11 cellular contexts compared by ENCODE assay signal in genomic region chr4:148116264-148116663, GRCh38.
DNase-seq lines count a peak whose midpoint lies in the region; ATAC-seq and TF ChIP-seq lines count a peak whose summit lies in the region.
"Had no signal": no experiment of that assay in that cellular context is flagged by ENCODE, and none has a peak within 500 bp of the region (broad histone marks: within the 10 kb centered on the region; RNA-seq: fewer than 3 reads in every experiment).

No MANE protein-coding gene starts in this region.

- H3K27ac Mint-ChIP-seq in CD4-positive, alpha-beta T cell = peak overlapping the region; percentile 53

- intact Hi-C loops in CD4-positive, alpha-beta T cell (cut with DNase I, micrococcal nuclease) = no loop called here
- intact Hi-C loops in aorta (cut with DNase I) = no loop called here
- intact Hi-C loops in ascending aorta (cut with DNase I) = no loop called here

- H3K36me3 ChIP-seq in aorta (ENCODE audit: control insufficient read depth in 1 of 2, insufficient read depth in 2 of 2, low read length in 1 of 2) = peaks cover 11 to 12% of the 10 kb centered on the region in 2 donors
- no peaks in the 10 kb centered on the region for H3K36me3 ChIP-seq in effector memory CD4-positive, alpha-beta T cell (ENCODE audit: control insufficient read depth, insufficient read depth, low read length)
- peaks cover 0 to 26% of the 10 kb centered on the region in 2 donors for H3K36me3 ChIP-seq in ascending aorta
- H3K36me3 ChIP-seq: neutrophil had no signal

- no peaks in the 10 kb centered on the region for H3K9me3 Mint-ChIP-seq in CD4-positive, alpha-beta T cell

- no peaks in the 10 kb centered on the region for H3K4me1 ChIP-seq in aorta (ENCODE audit: control insufficient read depth in 1 of 2, insufficient read depth in 2 of 2, low read length in 2 of 2)
- H3K4me1 ChIP-seq in effector memory CD4-positive, alpha-beta T cell (ENCODE audit: control insufficient read depth, insufficient read depth, low read length, poor library complexity, severe bottlenecking) = no peaks in the 10 kb centered on the region
- no peaks in the 10 kb centered on the region for H3K4me1 ChIP-seq in ascending aorta
- H3K4me1 ChIP-seq: breast epithelium had no signal

- peaks cover 65% of the 10 kb centered on the region for H3K4me1 Mint-ChIP-seq in CD4-positive, alpha-beta T cell (ENCODE audit: low read depth)

- peaks cover 93% of the 10 kb centered on the region for H3K36me3 Mint-ChIP-seq in CD4-positive, alpha-beta T cell (ENCODE audit: low read depth)

- 55 to 60% methylated on average over 2 of the region's 2 CpGs for WGBS in aorta, 2 donors

- H3K4me3 Mint-ChIP-seq in CD4-positive, alpha-beta T cell = no peak overlapping the region

- no peak for ATAC-seq in CD4-positive, alpha-beta T cell (ENCODE audit: poor library complexity)
- ATAC-seq in aorta (ENCODE audit: low FRiP score) (no peak), HG03460 (IDR thresholded peaks at IDR 0.05; ENCODE audit: unreplicated experiment) (no peak)

- POLR2A ChIA-PET in CD4-positive, alpha-beta T cell (lab: Charles Lee) = no interaction called here

- no peak overlapping the region for H3K27ac ChIP-seq in CD4-positive, alpha-beta T cell (ENCODE audit: low read depth, low read length)
- H3K27ac ChIP-seq in aorta (ENCODE audit: low read depth in 1 of 2, low read length in 2 of 2) = no peak overlapping the region
- H3K27ac ChIP-seq in effector memory CD4-positive, alpha-beta T cell (ENCODE audit: insufficient read depth, low read length, poor library complexity, severe bottlenecking) = no peak overlapping the region
- H3K27ac ChIP-seq in ascending aorta = no peak overlapping the region
- H3K27ac ChIP-seq: breast epithelium, neutrophil had no signal

- H3K27me3 ChIP-seq in CD4-positive, alpha-beta T cell (ENCODE audit: control insufficient read depth, insufficient read depth, low read length) = no peaks in the 10 kb centered on the region
- no peaks in the 10 kb centered on the region for H3K27me3 ChIP-seq in aorta (ENCODE audit: control insufficient read depth in 1 of 2, insufficient read depth in 2 of 2, low read length in 1 of 2)
- no peaks in the 10 kb centered on the region for H3K27me3 ChIP-seq in effector memory CD4-positive, alpha-beta T cell (replicated peaks; ENCODE audit: control insufficient read depth, insufficient read depth, low read length, poor library complexity, severe bottlenecking)
- H3K27me3 ChIP-seq in ascending aorta = no peaks in the 10 kb centered on the region
- H3K27me3 ChIP-seq: breast epithelium, neutrophil had no signal

- CTCF ChIA-PET in CD4-positive, alpha-beta T cell (lab: Charles Lee) = no interaction called here

- H3K9me3 ChIP-seq in CD4-positive, alpha-beta T cell (ENCODE audit: control insufficient read depth, low read length) = no peaks in the 10 kb centered on the region
- H3K9me3 ChIP-seq in aorta (ENCODE audit: control insufficient read depth, low read length) (no peaks in the 10 kb centered on the region), ascending aorta (no peaks in the 10 kb centered on the region)
- H3K9me3 ChIP-seq in effector memory CD4-positive, alpha-beta T cell (ENCODE audit: control insufficient read depth, low read length) = no peaks in the 10 kb centered on the region
- H3K9me3 ChIP-seq: breast epithelium, neutrophil had no signal

- no peaks in the 10 kb centered on the region for H3K27me3 Mint-ChIP-seq in CD4-positive, alpha-beta T cell

- no peak for DNase-seq in CD4-positive, alpha-beta T cell
- DNase-seq in MV-4-11 (lab: John Stamatoyannopoulos, UW) (peak; percentile 5), cerebellar cortex (ENCODE audit: low spot score) (peak; percentile 37), myocyte (ENCODE audit: low read depth) (peak; percentile 92), aorta (no peak), ascending aorta (ENCODE audit: low spot score in 2 of 2) (no peak)
- no peak for DNase-seq in effector memory CD4-positive, alpha-beta T cell
- DNase-seq: NCI-H1048 had no signal

- TF ChIP-seq CTCF in CD4-positive, alpha-beta T cell (IDR thresholded peaks at IDR 0.05) = no peak
- TF ChIP-seq CTCF in ascending aorta (IDR thresholded peaks at IDR 0.05) = no peak

- H3K4me3 ChIP-seq in aorta (ENCODE audit: low read length in 2 of 2) = no peak overlapping the region
- H3K4me3 ChIP-seq in effector memory CD4-positive, alpha-beta T cell (ENCODE audit: insufficient read depth, low read depth, low read length, poor library complexity, severe bottlenecking) = no peak overlapping the region
- H3K4me3 ChIP-seq in ascending aorta = no peak overlapping the region
- H3K4me3 ChIP-seq: breast epithelium had no signal

Comparison
In these comparisons a context has a peak if more than half of its experiments do, and no peak if none do; other contexts are left out.
1. DNase-seq: peak in MV-4-11 (single experiment), cerebellar cortex (single experiment) and myocyte (single experiment); none in CD4-positive, alpha-beta T cell (0 of 10), aorta (0 of 2), effector memory CD4-positive, alpha-beta T cell (0 of 3) and ascending aorta (0 of 2).